Comparison of ENCODE assay signal across 9 cellular contexts in genomic region chr13:93293716-93294115, GRCh38.
"Had no signal": no experiment of that assay in that cellular context is flagged by ENCODE, and none has a peak within 500 bp of the region (broad histone marks: within the 10 kb centered on the region; RNA-seq: fewer than 3 reads in every experiment).

No MANE protein-coding gene starts in this region.

- H2AFZ ChIP-seq: GM23248 had no signal

- H3K27ac ChIP-seq: GM23248, HL-60 had no signal

- ATAC-seq: HCT116, HepG2 had no signal

- H3K4me3 Mint-ChIP-seq: HFFc6, IgD-negative memory B cell had no signal

- H3K27ac Mint-ChIP-seq: HFFc6, IgD-negative memory B cell had no signal

- H3K36me3 ChIP-seq: HAP-1 had no signal

- H3K4me1 Mint-ChIP-seq: IgD-negative memory B cell had no signal

- DNase-seq: GM23248, H7, HFFc6 had no signal

- H3K9ac ChIP-seq: GM23248 had no signal

- FAIRE-seq: H1, HepG2 had no signal

- H3K36me3 Mint-ChIP-seq: IgD-negative memory B cell had no signal

- H3K9me3 ChIP-seq: HAP-1 had no signal

- H3K27me3 Mint-ChIP-seq: IgD-negative memory B cell had no signal

- H3K4me3 ChIP-seq: GM23248, HAP-1 had no signal

- H3K4me1 ChIP-seq: HAP-1 had no signal

- H3K9me3 Mint-ChIP-seq: HFFc6 had no signal
